1 cellular context compared by ENCODE assay signal in the genomic region with DNA sequence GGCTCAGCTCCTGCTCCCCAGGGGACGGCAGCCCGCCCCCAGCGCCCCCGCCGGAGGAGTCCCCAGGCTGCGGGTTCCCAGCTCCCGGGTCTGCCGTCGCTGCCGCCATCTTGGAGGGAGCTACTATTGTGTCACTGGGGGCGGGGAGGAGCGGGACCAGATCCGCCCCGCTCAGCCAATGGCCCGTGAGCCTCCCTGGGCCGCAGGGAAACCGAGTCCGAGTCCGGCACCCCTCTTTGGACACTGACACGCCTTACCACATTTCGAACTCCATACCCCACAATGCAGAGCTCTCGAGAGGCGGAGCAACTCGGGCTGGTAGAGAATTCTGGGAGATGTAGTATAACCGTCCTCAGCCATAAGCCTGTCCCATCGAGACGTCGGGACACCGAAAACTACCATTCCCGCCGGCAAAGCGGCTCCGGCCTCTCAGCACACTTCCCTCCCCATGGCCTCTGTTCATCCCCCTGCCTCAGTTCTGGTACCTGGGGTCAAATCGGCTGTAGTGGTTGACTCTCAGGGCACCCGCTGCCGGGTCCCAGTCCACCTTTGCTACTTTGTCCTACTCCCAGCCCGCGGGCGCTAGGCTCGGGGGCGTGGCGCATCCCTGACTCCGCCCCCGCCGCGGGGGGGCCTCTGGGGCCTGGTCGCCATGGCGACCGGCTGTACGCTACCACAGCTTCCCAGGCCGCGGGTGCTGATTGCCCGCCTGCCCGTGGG.
A peak's percentile ranks its signal among the peaks of the same experiment; 100 is the strongest.
TF ChIP-seq lines count a peak whose summit lies in the region.

A gene (minus strand): TSS at position 133 of the 720 bp plus-strand sequence. CDS start 24 bp downstream, at position 109.
A gene with protein sequence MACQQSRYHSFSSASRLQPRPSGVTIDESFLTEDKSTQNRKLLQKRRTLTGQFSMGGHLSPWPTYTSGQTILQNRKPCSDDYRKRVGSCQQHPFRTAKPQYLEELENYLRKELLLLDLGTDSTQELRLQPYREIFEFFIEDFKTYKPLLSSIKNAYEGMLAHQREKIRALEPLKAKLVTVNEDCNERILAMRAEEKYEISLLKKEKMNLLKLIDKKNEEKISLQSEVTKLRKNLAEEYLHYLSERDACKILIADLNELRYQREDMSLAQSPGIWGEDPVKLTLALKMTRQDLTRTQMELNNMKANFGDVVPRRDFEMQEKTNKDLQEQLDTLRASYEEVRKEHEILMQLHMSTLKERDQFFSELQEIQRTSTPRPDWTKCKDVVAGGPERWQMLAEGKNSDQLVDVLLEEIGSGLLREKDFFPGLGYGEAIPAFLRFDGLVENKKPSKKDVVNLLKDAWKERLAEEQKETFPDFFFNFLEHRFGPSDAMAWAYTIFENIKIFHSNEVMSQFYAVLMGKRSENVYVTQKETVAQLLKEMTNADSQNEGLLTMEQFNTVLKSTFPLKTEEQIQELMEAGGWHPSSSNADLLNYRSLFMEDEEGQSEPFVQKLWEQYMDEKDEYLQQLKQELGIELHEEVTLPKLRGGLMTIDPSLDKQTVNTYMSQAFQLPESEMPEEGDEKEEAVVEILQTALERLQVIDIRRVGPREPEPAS (plus strand): TSS at position 462 of the 720 bp plus-strand sequence. CDS start 261 bp downstream, outside the sequence.

TF ChIP-seq in GM12878, 131 proteins besides CTCF, POLR2A, EP300 and RAD21 (continued from another document):
- TF ChIP-seq, protein P1, sequence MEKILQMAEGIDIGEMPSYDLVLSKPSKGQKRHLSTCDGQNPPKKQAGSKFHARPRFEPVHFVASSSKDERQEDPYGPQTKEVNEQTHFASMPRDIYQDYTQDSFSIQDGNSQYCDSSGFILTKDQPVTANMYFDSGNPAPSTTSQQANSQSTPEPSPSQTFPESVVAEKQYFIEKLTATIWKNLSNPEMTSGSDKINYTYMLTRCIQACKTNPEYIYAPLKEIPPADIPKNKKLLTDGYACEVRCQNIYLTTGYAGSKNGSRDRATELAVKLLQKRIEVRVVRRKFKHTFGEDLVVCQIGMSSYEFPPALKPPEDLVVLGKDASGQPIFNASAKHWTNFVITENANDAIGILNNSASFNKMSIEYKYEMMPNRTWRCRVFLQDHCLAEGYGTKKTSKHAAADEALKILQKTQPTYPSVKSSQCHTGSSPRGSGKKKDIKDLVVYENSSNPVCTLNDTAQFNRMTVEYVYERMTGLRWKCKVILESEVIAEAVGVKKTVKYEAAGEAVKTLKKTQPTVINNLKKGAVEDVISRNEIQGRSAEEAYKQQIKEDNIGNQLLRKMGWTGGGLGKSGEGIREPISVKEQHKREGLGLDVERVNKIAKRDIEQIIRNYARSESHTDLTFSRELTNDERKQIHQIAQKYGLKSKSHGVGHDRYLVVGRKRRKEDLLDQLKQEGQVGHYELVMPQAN (conservative IDR thresholded peaks at IDR 0.05): peak; percentile 93
- TF ChIP-seq RFX5 (IDR thresholded peaks at IDR 0.05; ENCODE audit: low read depth, low read length) (no peak), KAT2A (conservative IDR thresholded peaks at IDR 0.05; ENCODE audit: control insufficient read depth, low read depth, low read length) (no peak), TCF12 (IDR thresholded peaks at IDR 0.05; ENCODE audit: low read depth, low read length) (peak; percentile 67; the same call in 1 of the 2 replicates), SPI1 (IDR thresholded peaks at IDR 0.05; ENCODE audit: borderline replicate concordance, insufficient read depth, low read depth, low read length) (peak; percentile 63), ESRRA (IDR thresholded peaks at IDR 0.05; ENCODE audit: low read length) (peak; percentile 19; the same call in 1 of the 2 replicates), EGR1 (IDR thresholded peaks at IDR 0.05; ENCODE audit: borderline replicate concordance in 1 of 2, low read depth in 2 of 2, low read length in 2 of 2) (peak in 1 of 2 experiments; percentile 76; a peak in 2 of 3 replicates), RUNX3 (IDR thresholded peaks at IDR 0.05; ENCODE audit: low read length) (peak; percentile 53), SP1 (IDR thresholded peaks at IDR 0.05; ENCODE audit: low read depth, low read length) (peak; percentile 73), TCF3 (IDR thresholded peaks at IDR 0.05; ENCODE audit: borderline replicate concordance, insufficient read depth, low read depth, low read length) (no peak), CHD2 (IDR thresholded peaks at IDR 0.05; ENCODE audit: borderline replicate concordance, low read depth, low read length) (peak; percentile 87), STAT3 (IDR thresholded peaks at IDR 0.05; ENCODE audit: low read depth, low read length) (no peak), GABPA (IDR thresholded peaks at IDR 0.05; ENCODE audit: low read depth) (peak; percentile 77), ZNF384 (IDR thresholded peaks at IDR 0.05; ENCODE audit: borderline replicate concordance, low read depth, low read length) (0 out of 2 replicates have a peak, but pooled peaks have one; percentile 10), SMC3 (IDR thresholded peaks at IDR 0.05; ENCODE audit: borderline replicate concordance, low read length) (peak; percentile 14; the same call in 1 of the 2 replicates), FOXM1 (IDR thresholded peaks at IDR 0.05; ENCODE audit: low read depth, low read length) (no peak), NR2F1 (conservative IDR thresholded peaks at IDR 0.05) (peak; percentile 71), TBL1XR1 (IDR thresholded peaks at IDR 0.05; ENCODE audit: low read depth, low read length) (peak; percentile 80), POLR2AphosphoS5 (IDR thresholded peaks at IDR 0.05; ENCODE audit: low read length) (peak; percentile 85; the same call in 1 of the 2 replicates), SIX5 (IDR thresholded peaks at IDR 0.05; ENCODE audit: low read depth, low read length, severe bottlenecking) (peak; percentile 99), BHLHE40 (IDR thresholded peaks at IDR 0.05; ENCODE audit: borderline replicate concordance in 1 of 2, low read depth in 2 of 2, low read length in 1 of 2) (peak; percentile 29 to 65; a peak in 2 of 4 replicates), CREB1 (IDR thresholded peaks at IDR 0.05; ENCODE audit: low read depth) (peak; percentile 85), ZZZ3 (IDR thresholded peaks at IDR 0.05; ENCODE audit: control insufficient read depth, insufficient read length, low read depth) (no peak), YY1 (IDR thresholded peaks at IDR 0.05; ENCODE audit: low read depth, low read length) (peak; percentile 98), ZBED1 (IDR thresholded peaks at IDR 0.05; ENCODE audit: borderline replicate concordance) (no peak), MXI1 (IDR thresholded peaks at IDR 0.05; ENCODE audit: low read depth, low read length) (peak; percentile 96), HCFC1 (IDR thresholded peaks at IDR 0.05; ENCODE audit: low read length) (peak; percentile 99), SIN3A (IDR thresholded peaks at IDR 0.05; ENCODE audit: low read depth, low read length) (peak; percentile 96)
- TF ChIP-seq, protein P2, sequence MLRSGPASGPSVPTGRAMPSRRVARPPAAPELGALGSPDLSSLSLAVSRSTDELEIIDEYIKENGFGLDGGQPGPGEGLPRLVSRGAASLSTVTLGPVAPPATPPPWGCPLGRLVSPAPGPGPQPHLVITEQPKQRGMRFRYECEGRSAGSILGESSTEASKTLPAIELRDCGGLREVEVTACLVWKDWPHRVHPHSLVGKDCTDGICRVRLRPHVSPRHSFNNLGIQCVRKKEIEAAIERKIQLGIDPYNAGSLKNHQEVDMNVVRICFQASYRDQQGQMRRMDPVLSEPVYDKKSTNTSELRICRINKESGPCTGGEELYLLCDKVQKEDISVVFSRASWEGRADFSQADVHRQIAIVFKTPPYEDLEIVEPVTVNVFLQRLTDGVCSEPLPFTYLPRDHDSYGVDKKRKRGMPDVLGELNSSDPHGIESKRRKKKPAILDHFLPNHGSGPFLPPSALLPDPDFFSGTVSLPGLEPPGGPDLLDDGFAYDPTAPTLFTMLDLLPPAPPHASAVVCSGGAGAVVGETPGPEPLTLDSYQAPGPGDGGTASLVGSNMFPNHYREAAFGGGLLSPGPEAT (IDR thresholded peaks at IDR 0.05; ENCODE audit: low read depth): peak; percentile 55; the same call in 1 of the 2 replicates
- TF ChIP-seq, protein P3, sequence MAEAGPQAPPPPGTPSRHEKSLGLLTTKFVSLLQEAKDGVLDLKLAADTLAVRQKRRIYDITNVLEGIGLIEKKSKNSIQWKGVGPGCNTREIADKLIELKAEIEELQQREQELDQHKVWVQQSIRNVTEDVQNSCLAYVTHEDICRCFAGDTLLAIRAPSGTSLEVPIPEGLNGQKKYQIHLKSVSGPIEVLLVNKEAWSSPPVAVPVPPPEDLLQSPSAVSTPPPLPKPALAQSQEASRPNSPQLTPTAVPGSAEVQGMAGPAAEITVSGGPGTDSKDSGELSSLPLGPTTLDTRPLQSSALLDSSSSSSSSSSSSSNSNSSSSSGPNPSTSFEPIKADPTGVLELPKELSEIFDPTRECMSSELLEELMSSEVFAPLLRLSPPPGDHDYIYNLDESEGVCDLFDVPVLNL (IDR thresholded peaks at IDR 0.05; ENCODE audit: low read depth, low read length): no peak; the same call in none of the 2 replicates
- TF ChIP-seq, protein P4, sequence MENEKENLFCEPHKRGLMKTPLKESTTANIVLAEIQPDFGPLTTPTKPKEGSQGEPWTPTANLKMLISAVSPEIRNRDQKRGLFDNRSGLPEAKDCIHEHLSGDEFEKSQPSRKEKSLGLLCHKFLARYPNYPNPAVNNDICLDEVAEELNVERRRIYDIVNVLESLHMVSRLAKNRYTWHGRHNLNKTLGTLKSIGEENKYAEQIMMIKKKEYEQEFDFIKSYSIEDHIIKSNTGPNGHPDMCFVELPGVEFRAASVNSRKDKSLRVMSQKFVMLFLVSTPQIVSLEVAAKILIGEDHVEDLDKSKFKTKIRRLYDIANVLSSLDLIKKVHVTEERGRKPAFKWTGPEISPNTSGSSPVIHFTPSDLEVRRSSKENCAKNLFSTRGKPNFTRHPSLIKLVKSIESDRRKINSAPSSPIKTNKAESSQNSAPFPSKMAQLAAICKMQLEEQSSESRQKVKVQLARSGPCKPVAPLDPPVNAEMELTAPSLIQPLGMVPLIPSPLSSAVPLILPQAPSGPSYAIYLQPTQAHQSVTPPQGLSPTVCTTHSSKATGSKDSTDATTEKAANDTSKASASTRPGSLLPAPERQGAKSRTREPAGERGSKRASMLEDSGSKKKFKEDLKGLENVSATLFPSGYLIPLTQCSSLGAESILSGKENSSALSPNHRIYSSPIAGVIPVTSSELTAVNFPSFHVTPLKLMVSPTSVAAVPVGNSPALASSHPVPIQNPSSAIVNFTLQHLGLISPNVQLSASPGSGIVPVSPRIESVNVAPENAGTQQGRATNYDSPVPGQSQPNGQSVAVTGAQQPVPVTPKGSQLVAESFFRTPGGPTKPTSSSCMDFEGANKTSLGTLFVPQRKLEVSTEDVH (IDR thresholded peaks at IDR 0.05; ENCODE audit: low read depth, partially characterized antibody): no peak
- TF ChIP-seq, protein P5, sequence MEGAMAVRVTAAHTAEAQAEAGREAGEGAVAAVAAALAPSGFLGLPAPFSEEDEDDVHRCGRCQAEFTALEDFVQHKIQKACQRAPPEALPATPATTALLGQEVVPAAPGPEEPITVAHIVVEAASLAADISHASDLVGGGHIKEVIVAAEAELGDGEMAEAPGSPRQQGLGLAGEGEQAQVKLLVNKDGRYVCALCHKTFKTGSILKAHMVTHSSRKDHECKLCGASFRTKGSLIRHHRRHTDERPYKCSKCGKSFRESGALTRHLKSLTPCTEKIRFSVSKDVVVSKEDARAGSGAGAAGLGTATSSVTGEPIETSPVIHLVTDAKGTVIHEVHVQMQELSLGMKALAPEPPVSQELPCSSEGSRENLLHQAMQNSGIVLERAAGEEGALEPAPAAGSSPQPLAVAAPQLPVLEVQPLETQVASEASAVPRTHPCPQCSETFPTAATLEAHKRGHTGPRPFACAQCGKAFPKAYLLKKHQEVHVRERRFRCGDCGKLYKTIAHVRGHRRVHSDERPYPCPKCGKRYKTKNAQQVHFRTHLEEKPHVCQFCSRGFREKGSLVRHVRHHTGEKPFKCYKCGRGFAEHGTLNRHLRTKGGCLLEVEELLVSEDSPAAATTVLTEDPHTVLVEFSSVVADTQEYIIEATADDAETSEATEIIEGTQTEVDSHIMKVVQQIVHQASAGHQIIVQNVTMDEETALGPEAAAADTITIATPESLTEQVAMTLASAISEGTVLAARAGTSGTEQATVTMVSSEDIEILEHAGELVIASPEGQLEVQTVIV (IDR thresholded peaks at IDR 0.05; ENCODE audit: borderline replicate concordance, partially characterized antibody): peak; percentile 49
- TF ChIP-seq, protein P6, sequence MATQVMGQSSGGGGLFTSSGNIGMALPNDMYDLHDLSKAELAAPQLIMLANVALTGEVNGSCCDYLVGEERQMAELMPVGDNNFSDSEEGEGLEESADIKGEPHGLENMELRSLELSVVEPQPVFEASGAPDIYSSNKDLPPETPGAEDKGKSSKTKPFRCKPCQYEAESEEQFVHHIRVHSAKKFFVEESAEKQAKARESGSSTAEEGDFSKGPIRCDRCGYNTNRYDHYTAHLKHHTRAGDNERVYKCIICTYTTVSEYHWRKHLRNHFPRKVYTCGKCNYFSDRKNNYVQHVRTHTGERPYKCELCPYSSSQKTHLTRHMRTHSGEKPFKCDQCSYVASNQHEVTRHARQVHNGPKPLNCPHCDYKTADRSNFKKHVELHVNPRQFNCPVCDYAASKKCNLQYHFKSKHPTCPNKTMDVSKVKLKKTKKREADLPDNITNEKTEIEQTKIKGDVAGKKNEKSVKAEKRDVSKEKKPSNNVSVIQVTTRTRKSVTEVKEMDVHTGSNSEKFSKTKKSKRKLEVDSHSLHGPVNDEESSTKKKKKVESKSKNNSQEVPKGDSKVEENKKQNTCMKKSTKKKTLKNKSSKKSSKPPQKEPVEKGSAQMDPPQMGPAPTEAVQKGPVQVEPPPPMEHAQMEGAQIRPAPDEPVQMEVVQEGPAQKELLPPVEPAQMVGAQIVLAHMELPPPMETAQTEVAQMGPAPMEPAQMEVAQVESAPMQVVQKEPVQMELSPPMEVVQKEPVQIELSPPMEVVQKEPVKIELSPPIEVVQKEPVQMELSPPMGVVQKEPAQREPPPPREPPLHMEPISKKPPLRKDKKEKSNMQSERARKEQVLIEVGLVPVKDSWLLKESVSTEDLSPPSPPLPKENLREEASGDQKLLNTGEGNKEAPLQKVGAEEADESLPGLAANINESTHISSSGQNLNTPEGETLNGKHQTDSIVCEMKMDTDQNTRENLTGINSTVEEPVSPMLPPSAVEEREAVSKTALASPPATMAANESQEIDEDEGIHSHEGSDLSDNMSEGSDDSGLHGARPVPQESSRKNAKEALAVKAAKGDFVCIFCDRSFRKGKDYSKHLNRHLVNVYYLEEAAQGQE (IDR thresholded peaks at IDR 0.05; ENCODE audit: low read depth, low read length): peak; percentile 47; the same call in 1 of the 2 replicates
